ENCODE assay signal across 27 cellular contexts in genomic region chr4:102466298-102466697, GRCh38. TPM values are rescaled to one million over a fixed set of nuclear protein-coding genes. Genes with fewer than 3 reads are reported as not detected.
A peak's percentile ranks its signal among the peaks of the same experiment; 100 is the strongest.
DNase-seq lines count a peak whose midpoint lies in the region; ATAC-seq, FAIRE-seq and TF ChIP-seq lines count a peak whose summit lies in the region.
"Had no signal": no experiment of that assay in that cellular context is flagged by ENCODE, and none has a peak within 500 bp of the region (broad histone marks: within the 10 kb centered on the region; RNA-seq: fewer than 3 reads in every experiment).

No MANE protein-coding gene starts in this region.

- H2AFZ ChIP-seq in astrocyte (ENCODE audit: low read depth, low read length) = no peak overlapping the region

- 88 to 91% methylated on average over 2 of the region's 2 CpGs for WGBS in body of pancreas, 2 donors
- WGBS in gastroesophageal sphincter (ENCODE audit: low coverage in 1 of 2), 2 donors = 73 to 76% methylated on average over 2 of the region's 2 CpGs

- H3K79me2 ChIP-seq in astrocyte (ENCODE audit: insufficient read depth, low read length) = no peaks in the 10 kb centered on the region

- no peaks in the 10 kb centered on the region for H3K4me1 ChIP-seq in astrocyte (ENCODE audit: insufficient read depth, low read length)
- H3K4me1 ChIP-seq in foreskin keratinocyte = no peaks in the 10 kb centered on the region
- H3K4me1 ChIP-seq in body of pancreas = no peaks in the 10 kb centered on the region
- no peaks in the 10 kb centered on the region for H3K4me1 ChIP-seq in gastroesophageal sphincter
- H3K4me1 ChIP-seq: stomach had no signal

- H3K27me3 Mint-ChIP-seq in astrocyte (ENCODE audit: low read depth, unreplicated experiment) = no peaks in the 10 kb centered on the region
- H3K27me3 Mint-ChIP-seq: activated naive CD8-positive, alpha-beta T cell treated with anti-CD3 and anti-CD28 coated beads, Interleukin-2, amount 50 U/mL, for 24 hours had no signal

- TF ChIP-seq EP300 in gastroesophageal sphincter (IDR thresholded peaks at IDR 0.05) = no peak

- TF ChIP-seq POLR2A in body of pancreas (IDR thresholded peaks at IDR 0.05) (no peak), gastroesophageal sphincter (IDR thresholded peaks at IDR 0.05) (no peak)

- no peak for TF ChIP-seq CTCF in astrocyte (IDR thresholded peaks at IDR 0.05; ENCODE audit: insufficient read depth, low read depth, low read length)
- TF ChIP-seq CTCF in foreskin keratinocyte (conservative IDR thresholded peaks at IDR 0.05) = no peak
- TF ChIP-seq CTCF in body of pancreas (IDR thresholded peaks at IDR 0.05) = no peak
- no peak for TF ChIP-seq CTCF in gastroesophageal sphincter (IDR thresholded peaks at IDR 0.05)

- no peaks in the 10 kb centered on the region for H3K9me3 Mint-ChIP-seq in astrocyte (ENCODE audit: unreplicated experiment)

- H3K36me3 Mint-ChIP-seq in astrocyte (ENCODE audit: low read depth, unreplicated experiment) = no peaks in the 10 kb centered on the region

- intact Hi-C loops in body of pancreas (cut with DNase I) = no loop called here

- no peak for FAIRE-seq in astrocyte (lab: Jason Lieb, UNC)
- FAIRE-seq in urothelium cell line (lab: Jason Lieb, UNC) = peak; percentile 13

- H3K27me3 ChIP-seq in astrocyte (ENCODE audit: insufficient read depth, low read length) (no peaks in the 10 kb centered on the region), foreskin keratinocyte (no peaks in the 10 kb centered on the region), body of pancreas (no peaks in the 10 kb centered on the region), gastroesophageal sphincter (no peaks in the 10 kb centered on the region)
- H3K27me3 ChIP-seq: MG63, spleen, stomach had no signal

- H3K9me3 ChIP-seq in astrocyte (ENCODE audit: insufficient read depth, low read depth, low read length) = no peaks in the 10 kb centered on the region
- H3K9me3 ChIP-seq in body of pancreas = no peaks in the 10 kb centered on the region
- H3K9me3 ChIP-seq in gastroesophageal sphincter = peaks cover 0 to 4% (median 0%) of the 10 kb centered on the region in 3 donors
- H3K9me3 ChIP-seq: MG63, stomach had no signal

- peak; percentile 84 for ATAC-seq in foreskin keratinocyte
- ATAC-seq in HG03108 (IDR thresholded peaks at IDR 0.05; ENCODE audit: unreplicated experiment) = no peak
- ATAC-seq in body of pancreas = no peak
- ATAC-seq in gastroesophageal sphincter = no peak
- ATAC-seq: activated naive CD8-positive, alpha-beta T cell treated with anti-CD3 and anti-CD28 coated beads, Interleukin-2, amount 50 U/mL, for 24 hours; left ventricle myocardium superior had no signal

- H3K9ac ChIP-seq in astrocyte (ENCODE audit: low read length) = no peak overlapping the region

- H3K36me3 ChIP-seq in astrocyte (ENCODE audit: insufficient read depth, low read length) (no peaks in the 10 kb centered on the region), body of pancreas (replicated peaks in 1 of 2; ENCODE audit: insufficient read depth in 1 of 2, low read depth in 2 of 2) (no peaks in the 10 kb centered on the region), gastroesophageal sphincter (no peaks in the 10 kb centered on the region)
- H3K36me3 ChIP-seq: MG63, spleen, stomach had no signal

- H3K27ac ChIP-seq in astrocyte (ENCODE audit: low read depth, low read length) (no peak overlapping the region), foreskin keratinocyte (no peak overlapping the region), body of pancreas (no peak overlapping the region), gastroesophageal sphincter (no peak overlapping the region)
- H3K27ac ChIP-seq: 22Rv1, spleen, stomach, VCaP had no signal

- peaks cover 3% of the 10 kb centered on the region for H3K4me1 Mint-ChIP-seq in astrocyte (ENCODE audit: low read depth, unreplicated experiment)

- H3K4me2 ChIP-seq in astrocyte (ENCODE audit: low read length) = no peak overlapping the region

- peak; percentile 5 for DNase-seq in NOMO-1 treated with DMSO at 0.1 percent for 48 hours (lab: John Stamatoyannopoulos, UW; ENCODE audit: unreplicated experiment)
- no peak for DNase-seq in NOMO-1 (lab: John Stamatoyannopoulos, UW; ENCODE audit: unreplicated experiment in 2 of 2)
- peak; percentile 8 for DNase-seq in astrocyte (ENCODE audit: low read depth)
- peak; percentile 40 to 62 for DNase-seq in foreskin keratinocyte
- DNase-seq in urothelium cell line (ENCODE audit: low spot score) = no peak
- no peak for DNase-seq in body of pancreas
- DNase-seq: activated CD4-positive, alpha-beta T cell treated with anti-CD3 and anti-CD28 coated beads, Interleukin-2, amount 50 U/mL, for 4 hours; activated CD8-positive, alpha-beta memory T cell treated with anti-CD3 and anti-CD28 coated beads, Interleukin-2, amount 50 U/mL, for 48 hours; activated naive CD8-positive, alpha-beta T cell treated with anti-CD3 and anti-CD28 coated beads, Interleukin-2, amount 50 U/mL, for 24 hours; caudate nucleus; DMS79 treated with DMSO at 0.1 percent for 48 hours; erythroblast; head of caudate nucleus; left ventricle myocardium superior; MG63; NCI-H1417 treated with DMSO at 0.1 percent for 48 hours; NCI-H2171; OCI-M1; spleen; stimulated activated CD4-positive, alpha-beta T cell treated with anti-CD3 and anti-CD28 coated beads, Interleukin-4, amount 100 ng/mL, for 24 hours; stomach; trophoblast cell had no signal

- H3K4me3 Mint-ChIP-seq in astrocyte (ENCODE audit: unreplicated experiment) = no peak overlapping the region
- H3K4me3 Mint-ChIP-seq: activated naive CD8-positive, alpha-beta T cell treated with anti-CD3 and anti-CD28 coated beads, Interleukin-2, amount 50 U/mL, for 24 hours; T-helper 1 cell treated with Interleukin-12 subunit alpha and Interleukin-12 subunit beta and Interleukin-4 antibody, amounts not matched to agents 30 μg/mL and 1 μg/mL, for 36 hours had no signal

- H3K4me3 ChIP-seq in astrocyte (ENCODE audit: insufficient read depth, low read depth, low read length) (no peak overlapping the region), body of pancreas (no peak overlapping the region), gastroesophageal sphincter (no peak overlapping the region)
- H3K4me3 ChIP-seq: MG63, spleen, stomach had no signal

- no peak overlapping the region for H3K27ac Mint-ChIP-seq in astrocyte (ENCODE audit: unreplicated experiment)
- H3K27ac Mint-ChIP-seq: activated naive CD8-positive, alpha-beta T cell treated with anti-CD3 and anti-CD28 coated beads, Interleukin-2, amount 50 U/mL, for 24 hours; T-helper 1 cell treated with Interleukin-12 subunit alpha and Interleukin-12 subunit beta and Interleukin-4 antibody, amounts not matched to agents 30 μg/mL and 1 μg/mL, for 36 hours had no signal

- H4K20me1 ChIP-seq in astrocyte (ENCODE audit: insufficient read depth, low read length) = no peaks in the 10 kb centered on the region

RNA-seq across cellular contexts. Expression of gene NFKB1, which starts 34.9 kb away (rescaled TPM):
- total RNA-seq in astrocyte = 17.2 and 19.9 TPM in 2 replicates
- 41.4 and 48.4 TPM in 2 replicates for total RNA-seq in foreskin keratinocyte
- polyA plus RNA-seq in foreskin keratinocyte = 15.0 and 20.4 TPM in 2 replicates
- total RNA-seq in body of pancreas = 10 to 100 TPM; 14.5 to 20.5 TPM
- total RNA-seq in gastroesophageal sphincter = 10 to 100 TPM; 27.6 to 50.1 (median 43.8) TPM

Comparison
In these comparisons a context has a peak if more than half of its experiments do, and no peak if none do; other contexts are left out.
1. DNase-seq: peak in NOMO-1 treated with DMSO at 0.1 percent for 48 hours (single experiment), astrocyte (single experiment) and foreskin keratinocyte (2 of 2); none in NOMO-1 (0 of 2), urothelium cell line (single experiment) and body of pancreas (0 of 4).